ENCODE assay signal across 11 cellular contexts in the genomic region with DNA sequence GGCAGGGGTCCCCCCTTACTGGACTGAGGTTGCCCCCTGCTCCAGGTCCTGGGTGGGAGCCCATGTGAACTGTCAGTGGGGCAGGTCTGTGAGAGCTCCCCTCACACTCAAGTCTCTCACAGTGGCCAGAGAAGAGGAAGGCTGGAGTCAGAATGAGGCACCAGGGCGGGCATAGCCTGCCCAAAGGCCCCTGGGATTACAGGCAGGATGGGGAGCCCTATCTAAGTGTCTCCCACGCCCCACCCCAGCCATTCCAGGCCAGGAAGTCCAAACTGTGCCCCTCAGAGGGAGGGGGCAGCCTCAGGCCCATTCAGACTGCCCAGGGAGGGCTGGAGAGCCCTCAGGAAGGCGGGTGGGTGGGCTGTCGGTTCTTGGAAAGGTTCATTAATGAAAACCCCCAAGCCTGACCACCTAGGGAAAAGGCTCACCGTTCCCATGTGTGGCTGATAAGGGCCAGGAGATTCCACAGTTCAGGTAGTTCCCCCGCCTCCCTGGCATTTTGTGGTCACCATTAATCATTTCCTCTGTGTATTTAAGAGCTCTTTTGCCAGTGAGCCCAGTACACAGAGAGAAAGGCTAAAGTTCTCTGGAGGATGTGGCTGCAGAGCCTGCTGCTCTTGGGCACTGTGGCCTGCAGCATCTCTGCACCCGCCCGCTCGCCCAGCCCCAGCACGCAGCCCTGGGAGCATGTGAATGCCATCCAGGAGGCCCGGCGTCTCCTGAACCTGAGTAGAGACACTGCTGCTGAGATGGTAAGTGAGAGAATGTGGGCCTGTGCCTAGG. TPM values are rescaled to one million over a fixed set of nuclear protein-coding genes. Genes with fewer than 3 reads are reported as not detected.
DNase-seq lines count a peak whose midpoint lies in the region; TF ChIP-seq lines count a peak whose summit lies in the region.
"Had no signal": no experiment of that assay in that cellular context is flagged by ENCODE, and none has a peak within 500 bp of the region (broad histone marks: within the 10 kb centered on the region; RNA-seq: fewer than 3 reads in every experiment).

A gene (plus strand): TSS at position 559 of the 783 bp plus-strand sequence. CDS start 35 bp downstream, at position 594.

- H3K4me3 ChIP-seq in MG63 (no peak within 1 kb of the TSS), mesenchymal stem cell (ENCODE audit: insufficient read depth in 1 of 2, low read depth in 1 of 2, low read length in 2 of 2) (no peak within 1 kb of the TSS), Peyer's patch (no peak within 1 kb of the TSS)
- H3K4me3 ChIP-seq: ovary had no signal

- H3K9me3 ChIP-seq in MG63: no peaks in the 10 kb centered on the region
- no peaks in the 10 kb centered on the region for H3K9me3 ChIP-seq in mesenchymal stem cell (ENCODE audit: control insufficient read depth, low read length)
- no peaks in the 10 kb centered on the region for H3K9me3 ChIP-seq in Peyer's patch
- H3K9me3 ChIP-seq: ovary had no signal

- H3K18ac ChIP-seq in mesenchymal stem cell (ENCODE audit: low read depth in 1 of 2, low read length in 2 of 2): peak within 1 kb of the TSS; percentile 5 to 42

- peak within 1 kb of the TSS; percentile 54 for H2BK120ac ChIP-seq in mesenchymal stem cell (ENCODE audit: low read depth, low read length)

- H2BK5ac ChIP-seq in mesenchymal stem cell (ENCODE audit: low read depth, low read length, poor library complexity, severe bottlenecking): no peak within 1 kb of the TSS

- H3K23ac ChIP-seq in mesenchymal stem cell (ENCODE audit: low read length in 2 of 2): peak within 1 kb of the TSS in 1 of 2 experiments; percentile 12

- H3K27ac Mint-ChIP-seq in nephron progenitor cell: no peak within 1 kb of the TSS
- H3K27ac Mint-ChIP-seq: dendritic cell treated with granulocyte-macrophage colony-stimulating factor and Interleukin-4, amounts not matched to agents 40 ng/mL and 50 ng/mL, for 4 days had no signal

- no peak for TF ChIP-seq POLR2A in Peyer's patch (IDR thresholded peaks at IDR 0.05)

- H3K27me3 ChIP-seq in MG63: no peaks in the 10 kb centered on the region
- no peaks in the 10 kb centered on the region for H3K27me3 ChIP-seq in mesenchymal stem cell (ENCODE audit: control insufficient read depth in 1 of 2, insufficient read depth in 1 of 2, low read length in 2 of 2)
- H3K27me3 ChIP-seq in Peyer's patch: no peaks in the 10 kb centered on the region
- H3K27me3 ChIP-seq: ovary had no signal

- H2AFZ ChIP-seq in mesenchymal stem cell (ENCODE audit: low read depth, low read length): no peak within 1 kb of the TSS

- no peak within 1 kb of the TSS for H3K14ac ChIP-seq in mesenchymal stem cell (ENCODE audit: low read length in 2 of 2)

- H3K4ac ChIP-seq in mesenchymal stem cell (ENCODE audit: low read depth in 1 of 2, low read length in 2 of 2): no peak within 1 kb of the TSS

- H3K4me3 Mint-ChIP-seq in nephron progenitor cell: no peak within 1 kb of the TSS
- H3K4me3 Mint-ChIP-seq: dendritic cell treated with granulocyte-macrophage colony-stimulating factor and Interleukin-4, amounts not matched to agents 40 ng/mL and 50 ng/mL, for 4 days had no signal

- no peak within 1 kb of the TSS for H4K8ac ChIP-seq in mesenchymal stem cell (ENCODE audit: low read length)

- peak within 1 kb of the TSS; percentile 62 for H4K91ac ChIP-seq in mesenchymal stem cell (ENCODE audit: low read length)

- peak within 1 kb of the TSS; percentile 48 for H2BK15ac ChIP-seq in mesenchymal stem cell (ENCODE audit: low read depth, poor library complexity, severe bottlenecking)

- no peak within 1 kb of the TSS for H3K4me2 ChIP-seq in mesenchymal stem cell (ENCODE audit: low read length, poor library complexity, severe bottlenecking)

- H3K9me3 Mint-ChIP-seq in nephron progenitor cell: no peaks in the 10 kb centered on the region
- H3K9me3 Mint-ChIP-seq: dendritic cell treated with granulocyte-macrophage colony-stimulating factor and Interleukin-4, amounts not matched to agents 40 ng/mL and 50 ng/mL, for 4 days had no signal

- H3K27me3 Mint-ChIP-seq in nephron progenitor cell (ENCODE audit: low read depth, poor library complexity): peaks cover 4% of the 10 kb centered on the region

- 69% methylated on average over 11 of the region's 12 CpGs for WGBS in mesenchymal stem cell

- H3K27ac ChIP-seq in mesenchymal stem cell (ENCODE audit: low read length, poor library complexity, severe bottlenecking) (no peak within 1 kb of the TSS), Peyer's patch (peak within 1 kb of the TSS in 1 of 4 donors; percentile 19)
- H3K27ac ChIP-seq: ovary had no signal

- no peaks in the 10 kb centered on the region for H3K36me3 ChIP-seq in MG63
- H3K36me3 ChIP-seq in mesenchymal stem cell (ENCODE audit: control insufficient read depth in 1 of 2, insufficient read depth in 2 of 2, low read depth in 1 of 2, low read length in 2 of 2): no peaks in the 10 kb centered on the region
- no peaks in the 10 kb centered on the region for H3K36me3 ChIP-seq in Peyer's patch
- H3K36me3 ChIP-seq: ovary had no signal

- peaks cover 9% of the 10 kb centered on the region for H3K4me1 Mint-ChIP-seq in nephron progenitor cell

- TF ChIP-seq CTCF in Peyer's patch (IDR thresholded peaks at IDR 0.05) (no peak), nephron progenitor cell (IDR thresholded peaks at IDR 0.05) (no peak)

- no peak within 1 kb of the TSS for H2AK5ac ChIP-seq in mesenchymal stem cell (ENCODE audit: low read length, severe bottlenecking)

- no peak within 1 kb of the TSS for H3K9ac ChIP-seq in mesenchymal stem cell (ENCODE audit: low read length)

- no peaks in the 10 kb centered on the region for H3K36me3 Mint-ChIP-seq in nephron progenitor cell (ENCODE audit: low read depth)

- peak; percentile 38 for DNase-seq in DMS53 treated with DMSO at 0.1 percent for 48 hours (lab: John Stamatoyannopoulos, UW; ENCODE audit: unreplicated experiment)
- DNase-seq in MG63: peak; percentile 35
- peak; percentile 33 for DNase-seq in astrocyte of the hippocampus (ENCODE audit: low read depth, low spot score)
- DNase-seq in mesenchymal stem cell: peak; percentile 6
- DNase-seq in Peyer's patch: no peak
- DNase-seq in nephron progenitor cell: no peak
- DNase-seq in NK-92 (lab: John Stamatoyannopoulos, UW; ENCODE audit: unreplicated experiment): no peak
- DNase-seq in activated gamma-delta T cell treated with Interleukin-2 at 50 U/mL for 16 hours: no peak
- DNase-seq: DND-41, ovary had no signal

- H3K4me1 ChIP-seq in mesenchymal stem cell (ENCODE audit: control insufficient read depth, insufficient read depth, low read depth, low read length): peaks cover 19% of the 10 kb centered on the region
- no peaks in the 10 kb centered on the region for H3K4me1 ChIP-seq in Peyer's patch

- H3K79me1 ChIP-seq in mesenchymal stem cell (replicated peaks; ENCODE audit: low read length, poor library complexity, severe bottlenecking): no peaks in the 10 kb centered on the region

- H2BK12ac ChIP-seq in mesenchymal stem cell (ENCODE audit: low read length in 2 of 2): no peak within 1 kb of the TSS

RNA-seq across cellular contexts. Expression of the gene that starts here (rescaled TPM):
- total RNA-seq in MG63 (2014; rRNA removed; shearing (Covaris generic); ENCODE audit: low replicate concordance): not detected in 2 replicates
- polyA plus RNA-seq in mesenchymal stem cell (2013, experiment 1 of 2): not detected
- polyA plus RNA-seq in mesenchymal stem cell (2013, experiment 2 of 2): not detected
- not detected for total RNA-seq in Peyer's patch
- polyA plus RNA-seq: ovary had no signal

Comparison
In these comparisons a context has a peak if more than half of its experiments do, and no peak if none do; other contexts are left out.
1. Peak in DNase-seq in MG63; RNA of the gene not detected or under 1 TPM.
2. DNase-seq: peak in DMS53 treated with DMSO at 0.1 percent for 48 hours (single experiment), astrocyte of the hippocampus (single experiment) and mesenchymal stem cell (single experiment); none in Peyer's patch (0 of 3), nephron progenitor cell (single experiment), NK-92 (single experiment) and activated gamma-delta T cell treated with Interleukin-2 at 50 U/mL for 16 hours (single experiment).